Comparison of ENCODE assay signal across 8 cellular contexts in the genomic region with DNA sequence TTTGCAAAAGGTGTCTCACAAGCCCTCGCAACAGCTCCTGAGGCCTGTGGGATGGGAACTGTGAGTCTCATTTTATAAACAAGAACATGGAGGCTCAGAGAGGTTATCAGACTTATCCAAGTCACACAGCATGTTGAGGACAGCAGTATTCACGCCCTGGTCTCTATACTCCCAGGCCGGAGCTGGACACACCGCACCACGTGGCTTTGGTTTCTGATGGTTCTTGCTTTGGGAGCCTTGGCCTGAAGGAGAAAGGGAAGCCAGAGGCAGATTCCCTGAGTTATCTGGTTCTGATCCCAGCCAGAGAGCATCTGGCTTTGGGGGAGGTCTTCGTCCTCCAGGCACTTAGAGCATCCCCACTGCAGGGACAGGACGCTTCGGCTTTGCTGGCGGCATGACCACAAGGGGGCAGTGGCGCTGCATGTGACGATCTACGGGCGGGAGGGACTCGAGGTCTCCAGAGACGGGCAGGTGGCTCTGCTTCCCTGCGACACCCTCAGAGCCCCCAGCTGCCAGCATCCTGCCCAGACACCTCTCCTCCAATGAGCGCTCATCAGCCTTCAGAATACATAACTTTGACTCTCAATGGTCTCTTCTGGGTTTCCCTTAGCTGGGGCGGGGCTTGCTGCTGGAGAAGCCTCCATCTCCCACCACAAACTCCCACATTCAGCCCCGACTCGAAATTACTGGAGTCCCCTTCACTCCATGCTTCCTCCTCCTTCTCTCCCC. TPM values are rescaled to one million over a fixed set of nuclear protein-coding genes. Genes with fewer than 3 reads are reported as not detected.
A peak's percentile ranks its signal among the peaks of the same experiment; 100 is the strongest.
DNase-seq lines count a peak whose midpoint lies in the region; ATAC-seq and TF ChIP-seq lines count a peak whose summit lies in the region.

No MANE protein-coding gene starts in this region.

- peaks cover 0 to 3% of the 10 kb centered on the region in 2 donors for H3K27me3 Mint-ChIP-seq in CD8-positive, alpha-beta memory T cell

- ATAC-seq in left colon: peak; percentile 66
- no peak for ATAC-seq in GM21423 (IDR thresholded peaks at IDR 0.05; ENCODE audit: unreplicated experiment)

- peaks cover 2 to 6% (median 6%) of the 10 kb centered on the region in 3 donors for H3K4me1 Mint-ChIP-seq in CD8-positive, alpha-beta memory T cell

- CTCF ChIA-PET in CD8-positive, alpha-beta memory T cell (lab: Charles Lee): interaction anchor here (0.7 to 9.8 kb wide), 15 partner anchors 8 to 293 kb away, joined by 3 to 269 read pairs (median 5); partner anchors contain the start of gene KCNK5
- CTCF ChIA-PET in HEK293 (lab: Yijun Ruan, JAX): interaction anchor here (0.5 to 11.4 kb wide), 50 partner anchors 9 to 1156 kb away, joined by 3 to 453 read pairs (median 4); partner anchors contain the start of genes KCNK17 and KCNK5

- H3K9me3 ChIP-seq in CD8-positive, alpha-beta memory T cell (ENCODE audit: low read length): no peaks in the 10 kb centered on the region
- H3K9me3 ChIP-seq in HEK293 (ENCODE audit: control insufficient read depth, insufficient read depth, low read depth, low read length): no peaks in the 10 kb centered on the region

- peak; percentile 60 to 86 (median 68) for DNase-seq in CD8-positive, alpha-beta memory T cell
- DNase-seq in NCI-H2227 (lab: John Stamatoyannopoulos, UW; ENCODE audit: unreplicated experiment) (peak; percentile 85), left colon (peak; percentile 69 to 89)
- peak; percentile 90 for DNase-seq in activated CD4-positive, CD25-positive, alpha-beta regulatory T cell treated with anti-CD3 and anti-CD28 coated beads, Interleukin-2, amount 50 U/mL, for 72 hours
- DNase-seq in central memory CD4-positive, alpha-beta T cell: peak; percentile 49
- peak; percentile 88 for DNase-seq in stimulated activated CD4-positive, alpha-beta T cell treated with anti-CD3 and anti-CD28 coated beads, Interleukin-4, amount 100 ng/mL, for 1 hour

- H3K4me3 ChIP-seq in CD8-positive, alpha-beta memory T cell (ENCODE audit: low read length): no peak overlapping the region
- no peak overlapping the region for H3K4me3 ChIP-seq in HEK293 (ENCODE audit: low read depth, low read length)

- POLR2A ChIA-PET in CD8-positive, alpha-beta memory T cell (lab: Charles Lee): interaction anchor here (1.5 kb wide), 1 partner anchor 137 kb away, joined by 4 read pairs; no protein-coding TSS in a partner anchor
- POLR2A ChIA-PET in HEK293 (lab: Yijun Ruan, JAX): no interaction called here

- H3K4me3 Mint-ChIP-seq in CD8-positive, alpha-beta memory T cell: no peak overlapping the region

- peak; percentile 96 for TF ChIP-seq CTCF in HEK293 (tag by site-specific recombination; IDR thresholded peaks at IDR 0.05)

- H3K4me1 ChIP-seq in CD8-positive, alpha-beta memory T cell (ENCODE audit: insufficient read depth, low read length): peaks cover 4% of the 10 kb centered on the region
- no peaks in the 10 kb centered on the region for H3K4me1 ChIP-seq in HEK293 (ENCODE audit: control insufficient read depth, insufficient read depth, low read length)

- no peaks in the 10 kb centered on the region for H3K9me3 Mint-ChIP-seq in CD8-positive, alpha-beta memory T cell

- H3K27me3 ChIP-seq in CD8-positive, alpha-beta memory T cell (ENCODE audit: insufficient read depth, low read length, poor library complexity, severe bottlenecking): no peaks in the 10 kb centered on the region

- H3K36me3 ChIP-seq in CD8-positive, alpha-beta memory T cell (ENCODE audit: insufficient read depth, low read length): no peaks in the 10 kb centered on the region
- no peaks in the 10 kb centered on the region for H3K36me3 ChIP-seq in HEK293 (ENCODE audit: control insufficient read depth in 2 of 2, insufficient read depth in 1 of 2, low read length in 2 of 2)

- intact Hi-C loops in left colon (cut with DNase I, micrococcal nuclease): loop anchor here (5.0 kb wide), 1 partner anchor 136 kb away; no protein-coding TSS in a partner anchor

- H3K27ac Mint-ChIP-seq in CD8-positive, alpha-beta memory T cell: peak overlapping the region in 1 of 8 donors; percentile 66

- no peak overlapping the region for H3K27ac ChIP-seq in CD8-positive, alpha-beta memory T cell (ENCODE audit: low read depth, low read length)
- no peak overlapping the region for H3K27ac ChIP-seq in HEK293 (ENCODE audit: extremely low read depth, low read depth, low read length)

- H3K36me3 Mint-ChIP-seq in CD8-positive, alpha-beta memory T cell: no peaks in the 10 kb centered on the region

TF ChIP-seq in HEK293, 187 proteins besides CTCF, POLR2A, EP300 and RAD21 (continues in another document):
- TF ChIP-seq ZBTB20 (tag by site-specific recombination; IDR thresholded peaks at IDR 0.05) (no peak), ZNF654 (tag by site-specific recombination; IDR thresholded peaks at IDR 0.05; ENCODE audit: low read depth) (peak; percentile 87), BCL11A (tag by site-specific recombination; IDR thresholded peaks at IDR 0.05; ENCODE audit: low read depth) (no peak), ZSCAN30 (tag by site-specific recombination; IDR thresholded peaks at IDR 0.05) (0 out of 2 replicates have a peak, but pooled peaks have one; percentile 53), SETDB1 (IDR thresholded peaks at IDR 0.05; ENCODE audit: insufficient read length, low read length) (no peak), ZFHX2 (tag by site-specific recombination; conservative IDR thresholded peaks at IDR 0.05) (peak; percentile 43), ZNF266 (tag by site-specific recombination; IDR thresholded peaks at IDR 0.05; ENCODE audit: low read depth) (no peak), PATZ1 (tag by site-specific recombination; IDR thresholded peaks at IDR 0.05) (0 out of 2 replicates have a peak, but pooled peaks have one; percentile 17), ZNF768 (tag by site-specific recombination; IDR thresholded peaks at IDR 0.05) (peak; percentile 9; the same call in 1 of the 2 replicates), PBX3 (CRISPR knock-in tag; IDR thresholded peaks at IDR 0.05) (peak; percentile 85), ZSCAN23 (tag by site-specific recombination; IDR thresholded peaks at IDR 0.05) (no peak), GLI4 (tag by site-specific recombination; IDR thresholded peaks at IDR 0.05) (no peak), ZBTB21 (tag by site-specific recombination; IDR thresholded peaks at IDR 0.05) (no peak), ZNF133 (tag by site-specific recombination; IDR thresholded peaks at IDR 0.05) (no peak), ZFP69B (tag by site-specific recombination; IDR thresholded peaks at IDR 0.05) (no peak), ZNF561 (tag by site-specific recombination; IDR thresholded peaks at IDR 0.05; ENCODE audit: borderline replicate concordance) (0 out of 2 replicates have a peak, but pooled peaks have one; percentile 24), ZNF660 (tag by site-specific recombination; IDR thresholded peaks at IDR 0.05) (0 out of 2 replicates have a peak, but pooled peaks have one; percentile 15), ZNF2 (tag by site-specific recombination; IDR thresholded peaks at IDR 0.05) (peak; percentile 73; the same call in 1 of the 2 replicates), GLIS1 (tag by site-specific recombination; IDR thresholded peaks at IDR 0.05) (peak; percentile 66), SP7 (tag by site-specific recombination; IDR thresholded peaks at IDR 0.05) (peak; percentile 56; the same call in 1 of the 2 replicates)
- TF ChIP-seq, protein P1, sequence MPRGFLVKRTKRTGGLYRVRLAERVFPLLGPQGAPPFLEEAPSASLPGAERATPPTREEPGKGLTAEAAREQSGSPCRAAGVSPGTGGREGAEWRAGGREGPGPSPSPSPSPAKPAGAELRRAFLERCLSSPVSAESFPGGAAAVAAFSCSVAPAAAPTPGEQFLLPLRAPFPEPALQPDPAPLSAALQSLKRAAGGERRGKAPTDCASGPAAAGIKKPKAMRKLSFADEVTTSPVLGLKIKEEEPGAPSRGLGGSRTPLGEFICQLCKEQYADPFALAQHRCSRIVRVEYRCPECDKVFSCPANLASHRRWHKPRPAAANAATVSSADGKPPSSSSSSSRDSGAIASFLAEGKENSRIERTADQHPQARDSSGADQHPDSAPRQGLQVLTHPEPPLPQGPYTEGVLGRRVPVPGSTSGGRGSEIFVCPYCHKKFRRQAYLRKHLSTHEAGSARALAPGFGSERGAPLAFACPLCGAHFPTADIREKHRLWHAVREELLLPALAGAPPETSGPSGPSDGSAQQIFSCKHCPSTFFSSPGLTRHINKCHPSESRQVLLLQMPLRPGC (tag by site-specific recombination; IDR thresholded peaks at IDR 0.05): no peak

RNA-seq across cellular contexts. Expression of gene SAYSD1, which starts 51.4 kb away (rescaled TPM):
- 10 to 100 TPM; 10.3 to 11.6 TPM for total RNA-seq in CD8-positive, alpha-beta memory T cell
- polyA plus RNA-seq in CD8-positive, alpha-beta memory T cell: 15.6 TPM
- total RNA-seq in left colon: 10 to 100 TPM; 15.4 to 17.0 TPM
